Comparison of ENCODE assay signal across 1 cellular context in the genomic region with DNA sequence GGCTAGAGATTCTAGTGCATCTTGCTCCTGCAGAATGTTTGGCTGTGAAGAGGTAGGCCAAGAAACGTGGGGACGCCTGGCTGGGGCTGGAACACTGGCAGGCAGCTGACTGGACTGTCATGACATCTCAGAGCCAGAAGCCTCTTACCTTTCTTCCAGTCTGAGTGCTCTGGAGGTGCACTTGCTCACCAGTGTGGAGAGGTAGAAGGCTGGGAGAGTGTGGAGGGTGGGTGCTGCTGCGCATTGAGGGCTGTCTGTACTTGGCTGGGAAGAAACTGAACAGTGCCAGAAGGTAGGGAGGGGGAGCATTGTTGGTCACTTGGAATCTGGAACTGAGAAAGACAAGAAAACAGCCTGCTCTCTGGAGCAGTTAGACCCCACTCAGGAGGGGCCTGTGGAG.
TF ChIP-seq lines count a peak whose summit lies in the region.

No MANE protein-coding gene starts in this region.

TF ChIP-seq in GM23338, 12 proteins besides CTCF, POLR2A, EP300 and RAD21 (continued from another document):
- TF ChIP-seq ETS1 (IDR thresholded peaks at IDR 0.05) (no peak), NANOG (IDR thresholded peaks at IDR 0.05; ENCODE audit: borderline replicate concordance) (no peak), CREB1 (CRISPR knock-in tag; IDR thresholded peaks at IDR 0.05; ENCODE audit: low read depth) (no peak), ZNF114 (CRISPR knock-in tag; IDR thresholded peaks at IDR 0.05) (no peak), JUNB (IDR thresholded peaks at IDR 0.05; ENCODE audit: unreplicated experiment) (no peak), EZH2 (IDR thresholded peaks at IDR 0.05; ENCODE audit: low read depth, unreplicated experiment) (no peak), POLR2AphosphoS5 (IDR thresholded peaks at IDR 0.05; ENCODE audit: low read depth) (no peak), EZH2phosphoT487 (IDR thresholded peaks at IDR 0.05; ENCODE audit: unreplicated experiment) (no peak), ZNF331 (CRISPR knock-in tag; IDR thresholded peaks at IDR 0.05; ENCODE audit: low read depth) (no peak)
- TF ChIP-seq, protein P1, sequence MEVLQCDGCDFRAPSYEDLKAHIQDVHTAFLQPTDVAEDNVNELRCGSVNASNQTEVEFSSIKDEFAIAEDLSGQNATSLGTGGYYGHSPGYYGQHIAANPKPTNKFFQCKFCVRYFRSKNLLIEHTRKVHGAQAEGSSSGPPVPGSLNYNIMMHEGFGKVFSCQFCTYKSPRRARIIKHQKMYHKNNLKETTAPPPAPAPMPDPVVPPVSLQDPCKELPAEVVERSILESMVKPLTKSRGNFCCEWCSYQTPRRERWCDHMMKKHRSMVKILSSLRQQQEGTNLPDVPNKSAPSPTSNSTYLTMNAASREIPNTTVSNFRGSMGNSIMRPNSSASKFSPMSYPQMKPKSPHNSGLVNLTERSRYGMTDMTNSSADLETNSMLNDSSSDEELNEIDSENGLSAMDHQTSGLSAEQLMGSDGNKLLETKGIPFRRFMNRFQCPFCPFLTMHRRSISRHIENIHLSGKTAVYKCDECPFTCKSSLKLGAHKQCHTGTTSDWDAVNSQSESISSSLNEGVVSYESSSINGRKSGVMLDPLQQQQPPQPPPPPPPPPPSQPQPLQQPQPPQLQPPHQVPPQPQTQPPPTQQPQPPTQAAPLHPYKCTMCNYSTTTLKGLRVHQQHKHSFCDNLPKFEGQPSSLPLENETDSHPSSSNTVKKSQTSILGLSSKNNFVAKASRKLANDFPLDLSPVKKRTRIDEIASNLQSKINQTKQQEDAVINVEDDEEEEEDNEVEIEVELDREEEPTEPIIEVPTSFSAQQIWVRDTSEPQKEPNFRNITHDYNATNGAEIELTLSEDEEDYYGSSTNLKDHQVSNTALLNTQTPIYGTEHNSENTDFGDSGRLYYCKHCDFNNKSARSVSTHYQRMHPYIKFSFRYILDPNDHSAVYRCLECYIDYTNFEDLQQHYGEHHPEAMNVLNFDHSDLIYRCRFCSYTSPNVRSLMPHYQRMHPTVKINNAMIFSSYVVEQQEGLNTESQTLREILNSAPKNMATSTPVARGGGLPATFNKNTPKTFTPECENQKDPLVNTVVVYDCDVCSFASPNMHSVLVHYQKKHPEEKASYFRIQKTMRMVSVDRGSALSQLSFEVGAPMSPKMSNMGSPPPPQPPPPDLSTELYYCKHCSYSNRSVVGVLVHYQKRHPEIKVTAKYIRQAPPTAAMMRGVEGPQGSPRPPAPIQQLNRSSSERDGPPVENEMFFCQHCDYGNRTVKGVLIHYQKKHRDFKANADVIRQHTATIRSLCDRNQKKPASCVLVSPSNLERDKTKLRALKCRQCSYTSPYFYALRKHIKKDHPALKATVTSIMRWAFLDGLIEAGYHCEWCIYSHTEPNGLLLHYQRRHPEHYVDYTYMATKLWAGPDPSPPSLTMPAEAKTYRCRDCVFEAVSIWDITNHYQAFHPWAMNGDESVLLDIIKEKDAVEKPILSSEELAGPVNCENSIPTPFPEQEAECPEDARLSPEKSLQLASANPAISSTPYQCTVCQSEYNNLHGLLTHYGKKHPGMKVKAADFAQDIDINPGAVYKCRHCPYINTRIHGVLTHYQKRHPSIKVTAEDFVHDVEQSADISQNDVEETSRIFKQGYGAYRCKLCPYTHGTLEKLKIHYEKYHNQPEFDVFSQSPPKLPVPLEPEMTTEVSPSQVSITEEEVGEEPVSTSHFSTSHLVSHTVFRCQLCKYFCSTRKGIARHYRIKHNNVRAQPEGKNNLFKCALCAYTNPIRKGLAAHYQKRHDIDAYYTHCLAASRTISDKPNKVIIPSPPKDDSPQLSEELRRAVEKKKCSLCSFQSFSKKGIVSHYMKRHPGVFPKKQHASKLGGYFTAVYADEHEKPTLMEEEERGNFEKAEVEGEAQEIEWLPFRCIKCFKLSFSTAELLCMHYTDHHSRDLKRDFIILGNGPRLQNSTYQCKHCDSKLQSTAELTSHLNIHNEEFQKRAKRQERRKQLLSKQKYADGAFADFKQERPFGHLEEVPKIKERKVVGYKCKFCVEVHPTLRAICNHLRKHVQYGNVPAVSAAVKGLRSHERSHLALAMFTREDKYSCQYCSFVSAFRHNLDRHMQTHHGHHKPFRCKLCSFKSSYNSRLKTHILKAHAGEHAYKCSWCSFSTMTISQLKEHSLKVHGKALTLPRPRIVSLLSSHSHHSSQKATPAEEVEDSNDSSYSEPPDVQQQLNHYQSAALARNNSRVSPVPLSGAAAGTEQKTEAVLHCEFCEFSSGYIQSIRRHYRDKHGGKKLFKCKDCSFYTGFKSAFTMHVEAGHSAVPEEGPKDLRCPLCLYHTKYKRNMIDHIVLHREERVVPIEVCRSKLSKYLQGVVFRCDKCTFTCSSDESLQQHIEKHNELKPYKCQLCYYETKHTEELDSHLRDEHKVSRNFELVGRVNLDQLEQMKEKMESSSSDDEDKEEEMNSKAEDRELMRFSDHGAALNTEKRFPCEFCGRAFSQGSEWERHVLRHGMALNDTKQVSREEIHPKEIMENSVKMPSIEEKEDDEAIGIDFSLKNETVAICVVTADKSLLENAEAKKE (CRISPR knock-in tag; IDR thresholded peaks at IDR 0.05), result no peak
- TF ChIP-seq, protein P2, sequence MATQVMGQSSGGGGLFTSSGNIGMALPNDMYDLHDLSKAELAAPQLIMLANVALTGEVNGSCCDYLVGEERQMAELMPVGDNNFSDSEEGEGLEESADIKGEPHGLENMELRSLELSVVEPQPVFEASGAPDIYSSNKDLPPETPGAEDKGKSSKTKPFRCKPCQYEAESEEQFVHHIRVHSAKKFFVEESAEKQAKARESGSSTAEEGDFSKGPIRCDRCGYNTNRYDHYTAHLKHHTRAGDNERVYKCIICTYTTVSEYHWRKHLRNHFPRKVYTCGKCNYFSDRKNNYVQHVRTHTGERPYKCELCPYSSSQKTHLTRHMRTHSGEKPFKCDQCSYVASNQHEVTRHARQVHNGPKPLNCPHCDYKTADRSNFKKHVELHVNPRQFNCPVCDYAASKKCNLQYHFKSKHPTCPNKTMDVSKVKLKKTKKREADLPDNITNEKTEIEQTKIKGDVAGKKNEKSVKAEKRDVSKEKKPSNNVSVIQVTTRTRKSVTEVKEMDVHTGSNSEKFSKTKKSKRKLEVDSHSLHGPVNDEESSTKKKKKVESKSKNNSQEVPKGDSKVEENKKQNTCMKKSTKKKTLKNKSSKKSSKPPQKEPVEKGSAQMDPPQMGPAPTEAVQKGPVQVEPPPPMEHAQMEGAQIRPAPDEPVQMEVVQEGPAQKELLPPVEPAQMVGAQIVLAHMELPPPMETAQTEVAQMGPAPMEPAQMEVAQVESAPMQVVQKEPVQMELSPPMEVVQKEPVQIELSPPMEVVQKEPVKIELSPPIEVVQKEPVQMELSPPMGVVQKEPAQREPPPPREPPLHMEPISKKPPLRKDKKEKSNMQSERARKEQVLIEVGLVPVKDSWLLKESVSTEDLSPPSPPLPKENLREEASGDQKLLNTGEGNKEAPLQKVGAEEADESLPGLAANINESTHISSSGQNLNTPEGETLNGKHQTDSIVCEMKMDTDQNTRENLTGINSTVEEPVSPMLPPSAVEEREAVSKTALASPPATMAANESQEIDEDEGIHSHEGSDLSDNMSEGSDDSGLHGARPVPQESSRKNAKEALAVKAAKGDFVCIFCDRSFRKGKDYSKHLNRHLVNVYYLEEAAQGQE (IDR thresholded peaks at IDR 0.05; ENCODE audit: unreplicated experiment), result no peak
